Comparison of ENCODE assay signal across 1 cellular context in genomic region chr9:128233817-128234406, GRCh38.
TF ChIP-seq lines count a peak whose summit lies in the region.

No MANE protein-coding gene starts in this region.

TF ChIP-seq in GM23338, 12 proteins besides CTCF, POLR2A, EP300 and RAD21 (continued from another document):
- TF ChIP-seq ZNF462 (CRISPR knock-in tag; IDR thresholded peaks at IDR 0.05) (no peak), CREB1 (CRISPR knock-in tag; IDR thresholded peaks at IDR 0.05; ENCODE audit: low read depth) (no peak), ZNF114 (CRISPR knock-in tag; IDR thresholded peaks at IDR 0.05) (no peak), EZH2 (IDR thresholded peaks at IDR 0.05; ENCODE audit: low read depth, unreplicated experiment) (no peak), ETS1 (IDR thresholded peaks at IDR 0.05) (no peak), EZH2phosphoT487 (IDR thresholded peaks at IDR 0.05; ENCODE audit: unreplicated experiment) (no peak), NANOG (IDR thresholded peaks at IDR 0.05; ENCODE audit: borderline replicate concordance) (no peak), JUNB (IDR thresholded peaks at IDR 0.05; ENCODE audit: unreplicated experiment) (no peak), ZNF331 (CRISPR knock-in tag; IDR thresholded peaks at IDR 0.05; ENCODE audit: low read depth) (no peak), POLR2AphosphoS5 (IDR thresholded peaks at IDR 0.05; ENCODE audit: low read depth) (no peak; the same call in 1 of the 2 replicates), STAT1 (IDR thresholded peaks at IDR 0.05; ENCODE audit: unreplicated experiment) (no peak)
